In the genomic region with DNA sequence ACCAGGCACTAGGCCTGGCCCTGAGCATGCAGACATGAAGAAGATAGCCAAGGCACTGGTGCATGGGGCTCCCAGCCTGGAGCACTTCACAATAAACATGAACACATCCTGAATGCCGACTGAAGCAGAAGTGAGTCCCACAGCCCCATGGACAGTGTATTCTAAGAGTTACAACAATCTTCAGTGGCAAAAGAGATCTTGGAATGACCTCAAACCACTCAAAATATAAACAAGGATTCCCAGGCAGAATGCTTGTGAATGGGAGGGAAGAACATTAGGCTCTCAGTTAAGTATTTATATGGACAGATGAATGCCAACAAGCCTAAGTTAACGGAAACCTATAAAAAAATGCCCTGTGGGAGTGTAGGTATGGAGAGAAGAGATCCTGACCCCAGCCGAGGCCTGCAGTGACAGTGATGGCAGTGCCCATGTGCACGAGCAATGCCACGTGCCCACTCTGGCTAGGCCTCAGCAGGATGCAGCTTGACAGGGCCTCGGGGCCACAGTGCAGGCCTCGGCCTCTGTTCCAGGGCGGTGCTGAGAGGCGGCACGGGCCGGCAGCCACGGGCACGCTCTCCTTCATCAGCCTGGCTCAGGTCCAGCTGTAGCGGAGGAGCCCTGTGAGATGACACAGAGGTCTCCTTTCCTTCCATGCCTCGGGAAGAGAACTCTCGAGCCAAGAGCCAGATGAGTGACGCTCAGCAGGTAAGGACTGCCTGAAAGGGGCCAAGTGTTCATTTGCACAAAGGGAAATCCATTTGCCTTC, we compare ENCODE assay signal across 13 cellular contexts. TPM values are rescaled to one million over a fixed set of nuclear protein-coding genes. Genes with fewer than 3 reads are reported as not detected.
A peak's percentile ranks its signal among the peaks of the same experiment; 100 is the strongest.
DNase-seq lines count a peak whose midpoint lies in the region; ATAC-seq, FAIRE-seq and TF ChIP-seq lines count a peak whose summit lies in the region.
"Had no signal": no experiment of that assay in that cellular context is flagged by ENCODE, and none has a peak within 500 bp of the region (broad histone marks: within the 10 kb centered on the region; RNA-seq: fewer than 3 reads in every experiment).

No MANE protein-coding gene starts in this region.

- TF ChIP-seq RAD21 in HepG2 (CRISPR knock-in tag; IDR thresholded peaks at IDR 0.05), result no peak

- H3K27ac ChIP-seq in right lobe of liver (no peak overlapping the region), HepG2 (ENCODE audit: extremely low read length, insufficient read depth, low read length) (no peak overlapping the region)

- peaks cover 2 to 3% of the 10 kb centered on the region in 2 donors for H3K9me3 Mint-ChIP-seq in natural killer cell

- DNase-seq in right lobe of liver (no peak), HepG2 (ENCODE audit: low spot score) (no peak), fibroblast of gingiva (ENCODE audit: low read depth) (peak; percentile 16), natural killer cell (no peak), NCI-H187 (lab: John Stamatoyannopoulos, UW) (no peak), amniotic stem cell (lab: John Stamatoyannopoulos, UW) (no peak), iPS-NIHi7 (ENCODE audit: extremely low spot score) (no peak), SIG-M5 (lab: John Stamatoyannopoulos, UW) (no peak)
- DNase-seq: activated CD4-positive, alpha-beta T cell treated with anti-CD3 and anti-CD28 coated beads, Interleukin-2, amount 50 U/mL, for 4 hours; effector CD8-positive, alpha-beta T cell; KBM-7; NCI-H187 treated with DMSO at 0.1 percent for 48 hours had no signal

- H3K9ac ChIP-seq in HepG2 (ENCODE audit: insufficient read depth, low read depth, low read length), result no peak overlapping the region

- in situ Hi-C loops in HepG2 (cut with HindIII; ENCODE audit: extremely low pct_ligation_motif_present, low pct_unique_long_range_greater_than_20kb), result no loop called here

- BruUV-seq in HepG2 (replicated peaks; lab: Mats Ljungman, UMichigan), result no TSS peak

- CTCF ChIA-PET in HepG2 (lab: Yijun Ruan, JAX; ENCODE audit: low intra/inter-chr PET ratio, low total read pairs), result no interaction called here

- H3K36me3 ChIP-seq in right lobe of liver, result peaks cover 0 to 45% (median 20%) of the 10 kb centered on the region in 4 donors
- peaks cover 17 to 66% of the 10 kb centered on the region in 2 experiments for H3K36me3 ChIP-seq in HepG2 (replicated peaks in 1 of 2; ENCODE audit: control insufficient read depth in 1 of 2, insufficient read depth in 2 of 2, low read length in 2 of 2)

- POLR2A ChIA-PET in HepG2 (lab: Yijun Ruan, JAX), result no interaction called here

- peaks cover under 1% of the 10 kb centered on the region; the same call in 1 of the 2 replicates for H4K20me1 ChIP-seq in HepG2 (ENCODE audit: insufficient read depth, low read length)

- H3K27me3 ChIP-seq in right lobe of liver (no peaks in the 10 kb centered on the region), HepG2 (ENCODE audit: control insufficient read depth in 1 of 2, insufficient read depth in 2 of 2, low read length in 2 of 2) (no peaks in the 10 kb centered on the region)

- no peak overlapping the region for H3K4me2 ChIP-seq in HepG2 (ENCODE audit: low read depth, low read length)

- no peak overlapping the region for H3K4me3 Mint-ChIP-seq in natural killer cell

- TF ChIP-seq CTCF in right lobe of liver (IDR thresholded peaks at IDR 0.05) (no peak), HepG2 (CRISPR knock-in tag; IDR thresholded peaks at IDR 0.05) (no peak), natural killer cell (IDR thresholded peaks at IDR 0.05) (no peak)

- H3K9me3 ChIP-seq in right lobe of liver (no peaks in the 10 kb centered on the region), HepG2 (ENCODE audit: low read length) (no peaks in the 10 kb centered on the region)

- peaks cover 7% of the 10 kb centered on the region for H3K36me3 Mint-ChIP-seq in natural killer cell

- peaks cover 9% of the 10 kb centered on the region for H3K79me2 ChIP-seq in HepG2 (ENCODE audit: insufficient read depth, low read length)

- intact Hi-C loops in right lobe of liver (cut with DNase I), result no loop called here
- intact Hi-C loops in HepG2 (cut with micrococcal nuclease; ENCODE audit: unreplicated experiment), result no loop called here
- intact Hi-C loops in natural killer cell (cut with micrococcal nuclease), result no loop called here

- no peak overlapping the region for H3K4me3 ChIP-seq in right lobe of liver
- H3K4me3 ChIP-seq in HepG2 (replicated peaks in 1 of 3; ENCODE audit: insufficient read depth in 1 of 3, low read depth in 2 of 3, low read length in 3 of 3), result no peak overlapping the region

- peaks cover 69 to 72% of the 10 kb centered on the region in 2 donors for H3K4me1 Mint-ChIP-seq in natural killer cell

- TF ChIP-seq POLR2A in right lobe of liver (IDR thresholded peaks at IDR 0.05) (no peak), HepG2 (IDR thresholded peaks at IDR 0.05; ENCODE audit: insufficient read depth in 1 of 2, low read depth in 2 of 2, low read length in 2 of 2) (no peak)

- TF ChIP-seq EP300 in HepG2 (IDR thresholded peaks at IDR 0.05; ENCODE audit: low read depth in 2 of 2, low read length in 2 of 2) (no peak), HepG2 (CRISPR knock-in tag; IDR thresholded peaks at IDR 0.05; ENCODE audit: borderline replicate concordance) (no peak)

- no peak for FAIRE-seq in HepG2 (lab: Jason Lieb, UNC)
- FAIRE-seq: G401.6 had no signal

- WGBS in right lobe of liver (ENCODE audit: insufficient coverage, low coverage, low lambda C conversion rate, missing lambda C conversion rate), result 60% methylated on average over 8 of the region's 17 CpGs
- WGBS in HepG2 (ENCODE audit: low lambda C conversion rate), result 93% methylated on average over 15 of the region's 17 CpGs

- no peak overlapping the region for H2AFZ ChIP-seq in HepG2 (ENCODE audit: low read length)

- peak overlapping the region; percentile 74 to 92 for H3K27ac Mint-ChIP-seq in natural killer cell

- peaks cover 0 to 4% (median 0%) of the 10 kb centered on the region in 4 donors for H3K4me1 ChIP-seq in right lobe of liver
- H3K4me1 ChIP-seq in HepG2 (ENCODE audit: insufficient read depth, low read length), result peaks cover 10% of the 10 kb centered on the region

- H3K27me3 Mint-ChIP-seq in natural killer cell (ENCODE audit: low read depth in 2 of 2), result no peaks in the 10 kb centered on the region

- ATAC-seq in right lobe of liver, result peak; percentile 16 to 52 (median 42)
- no peak for ATAC-seq in HepG2
- no peak for ATAC-seq in natural killer cell

TF ChIP-seq in HepG2, 621 proteins besides CTCF, POLR2A, EP300 and RAD21:
- TF ChIP-seq, protein P1, sequence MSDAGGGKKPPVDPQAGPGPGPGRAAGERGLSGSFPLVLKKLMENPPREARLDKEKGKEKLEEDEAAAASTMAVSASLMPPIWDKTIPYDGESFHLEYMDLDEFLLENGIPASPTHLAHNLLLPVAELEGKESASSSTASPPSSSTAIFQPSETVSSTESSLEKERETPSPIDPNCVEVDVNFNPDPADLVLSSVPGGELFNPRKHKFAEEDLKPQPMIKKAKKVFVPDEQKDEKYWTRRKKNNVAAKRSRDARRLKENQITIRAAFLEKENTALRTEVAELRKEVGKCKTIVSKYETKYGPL (CRISPR knock-in tag; IDR thresholded peaks at IDR 0.05), result no peak
- no peak for TF ChIP-seq GATA4 (IDR thresholded peaks at IDR 0.05; ENCODE audit: borderline replicate concordance, low read depth)

RNA-seq across cellular contexts. Expression of a gene that starts 49.2 kb away (rescaled TPM):
- 10 to 100 TPM; 16.9 to 29.0 (median 21.3) TPM for total RNA-seq in right lobe of liver
- total RNA-seq in HepG2 (2016; rRNA removed; fragmentation: Illumina TruSeq; extraction: Trizol), result 15.5 and 24.8 TPM in 2 replicates
- total RNA-seq in HepG2 (2016; cell fraction: cytosol; rRNA removed; fragmentation: Illumina TruSeq; extraction: Trizol; ENCODE audit: low read depth), result 5.4 TPM in 2 replicates
- 17.9 and 20.9 TPM in 2 replicates for total RNA-seq in HepG2 (2016; cell fraction: insoluble cytoplasmic fraction; rRNA removed; fragmentation: Illumina TruSeq; extraction: Trizol)
- total RNA-seq in HepG2 (2016; cell fraction: membrane; rRNA removed; fragmentation: Illumina TruSeq; extraction: Trizol), result 7.7 and 9.9 TPM in 2 replicates
- 17.7 and 22.0 TPM in 2 replicates for total RNA-seq in HepG2 (2016; cell fraction: nucleus; rRNA removed; fragmentation: Illumina TruSeq; extraction: Trizol)
- 26.0 and 28.8 TPM in 2 replicates for polyA plus RNA-seq in HepG2 (2011; rRNA removed)
- polyA plus RNA-seq in HepG2 (2011; cell fraction: cytosol; rRNA removed), result 21.1 and 25.7 TPM in 2 replicates
- 16.4 and 17.7 TPM in 2 replicates for polyA plus RNA-seq in HepG2 (2011; cell fraction: nucleus; rRNA removed)
- 21.7 and 29.0 TPM in 2 replicates for polyA plus RNA-seq in HepG2 (2012)
- polyA plus RNA-seq in HepG2 (2016; cell fraction: cytosol; fragmentation: Illumina TruSeq; extraction: Trizol; ENCODE audit: low read depth), result 1.6 and 1.8 TPM in 2 replicates
- polyA plus RNA-seq in HepG2 (2016; cell fraction: insoluble cytoplasmic fraction; fragmentation: Illumina TruSeq; extraction: Trizol; ENCODE audit: low read depth), result 24.7 and 29.5 TPM in 2 replicates
- 4.4 and 4.5 TPM in 2 replicates for polyA plus RNA-seq in HepG2 (2016; cell fraction: membrane; fragmentation: Illumina TruSeq; extraction: Trizol; ENCODE audit: low read depth)
- 14.4 and 16.3 TPM in 2 replicates for polyA plus RNA-seq in HepG2 (2016; cell fraction: nucleus; fragmentation: Illumina TruSeq; extraction: Trizol; ENCODE audit: insufficient read depth, low read depth)
- 18.1 and 29.1 TPM in 2 replicates for polyA minus RNA-seq in HepG2 (2011; rRNA and poly(A)+ RNA removed; ENCODE audit: low replicate concordance)
- polyA minus RNA-seq in HepG2 (2011; cell fraction: cytosol; rRNA and poly(A)+ RNA removed), result 29.9 and 31.0 TPM in 2 replicates
- polyA minus RNA-seq in HepG2 (2011; cell fraction: nucleus; rRNA and poly(A)+ RNA removed), result 43.4 and 57.2 TPM in 2 replicates
- 10 to 100 TPM; 50.6 to 68.5 (median 59.8) TPM for total RNA-seq in natural killer cell

Comparison
In these comparisons a context has a peak if more than half of its experiments do, and no peak if none do; other contexts are left out.
1. ATAC-seq: peak in right lobe of liver (4 of 4); none in HepG2 (single experiment) and natural killer cell (0 of 3).